8 cellular contexts compared by ENCODE assay signal in genomic region chr10:73590881-73591577, GRCh38. TPM values are rescaled to one million over a fixed set of nuclear protein-coding genes. Genes with fewer than 3 reads are reported as not detected.
DNase-seq lines count a peak whose midpoint lies in the region; ATAC-seq, FAIRE-seq and TF ChIP-seq lines count a peak whose summit lies in the region.

USP54 (minus strand) TSS chr10:73591342; CDS start chr10:73575658, 15,684 bp downstream.

- H3K27ac Mint-ChIP-seq in activated B cell treated with CpG ODN at 0.5 μM for 24 hours, result peak within 1 kb of the TSS; percentile 47
- H3K27ac Mint-ChIP-seq in natural killer cell treated with Interleukin-12 subunit alpha and Interleukin-12 subunit beta and Interleukin-15 and Interleukin-18, amount 100 ng/mL, for 72 hours, result peak within 1 kb of the TSS; percentile 22 to 93

- POLR2A ChIA-PET in AG04450 (lab: Yijun Ruan, JAX), result interaction anchor here (0.7 kb wide), 1 partner anchor 1317 kb away, joined by 3 read pairs; no protein-coding TSS in a partner anchor
- POLR2A ChIA-PET in activated B cell treated with CpG ODN at 0.5 μM for 24 hours (lab: Charles Lee), result no interaction called here

- TF ChIP-seq POLR2A in H54 (IDR thresholded peaks at IDR 0.05; ENCODE audit: low read depth, low read length), result no peak

- H3K27me3 Mint-ChIP-seq in activated B cell treated with CpG ODN at 0.5 μM for 24 hours, result no peaks in the 10 kb centered on the region
- H3K27me3 Mint-ChIP-seq in natural killer cell treated with Interleukin-12 subunit alpha and Interleukin-12 subunit beta and Interleukin-15 and Interleukin-18, amount 100 ng/mL, for 72 hours, result no peaks in the 10 kb centered on the region

- FAIRE-seq in H54 (lab: Jason Lieb, UNC), result peak; percentile 100

- TF ChIP-seq CTCF in AG04450 (IDR thresholded peaks at IDR 0.05; ENCODE audit: low read depth, low read length), result no peak
- no peak for TF ChIP-seq CTCF in activated B cell treated with CpG ODN at 0.5 μM for 24 hours (IDR thresholded peaks at IDR 0.05)
- TF ChIP-seq CTCF in foreskin fibroblast (IDR thresholded peaks at IDR 0.05; ENCODE audit: low read depth, low read length), result no peak

- no peaks in the 10 kb centered on the region for H3K9me3 ChIP-seq in AG04450 (ENCODE audit: control insufficient read depth, insufficient read depth, low read length)

- H3K4me1 Mint-ChIP-seq in activated B cell treated with CpG ODN at 0.5 μM for 24 hours, result peaks cover 13% of the 10 kb centered on the region
- peaks cover 13 to 15% of the 10 kb centered on the region in 2 donors for H3K4me1 Mint-ChIP-seq in natural killer cell treated with Interleukin-12 subunit alpha and Interleukin-12 subunit beta and Interleukin-15 and Interleukin-18, amount 100 ng/mL, for 72 hours (ENCODE audit: low read depth in 2 of 2)

- no peak within 1 kb of the TSS for H3K4me3 ChIP-seq in AG04450 (ENCODE audit: low read depth, low read length)
- peak within 1 kb of the TSS in 1 of 2 donors; percentile 1 for H3K4me3 ChIP-seq in foreskin fibroblast (ENCODE audit: low read depth in 1 of 2, low read length in 2 of 2)

- no peak for DNase-seq in AG04450 (ENCODE audit: low read depth, low spot score)
- peak; percentile 60 for DNase-seq in H54 (ENCODE audit: insufficient read length, low spot score)
- no peak for DNase-seq in activated B cell treated with CpG ODN at 0.5 μM for 24 hours
- peak; percentile 45 to 67 for DNase-seq in foreskin fibroblast
- DNase-seq in natural killer cell treated with Interleukin-12 subunit alpha and Interleukin-12 subunit beta and Interleukin-15 and Interleukin-18, amount 100 ng/mL, for 72 hours (ENCODE audit: low spot score), result no peak
- DNase-seq in NCI-H1105 treated with DMSO at 0.1 percent for 48 hours (lab: John Stamatoyannopoulos, UW), result no peak

- ATAC-seq in activated B cell treated with CpG ODN at 0.5 μM for 24 hours (ENCODE audit: low read depth) (no peak), GM21786 (IDR thresholded peaks at IDR 0.05; ENCODE audit: unreplicated experiment) (no peak), GM18498 (IDR thresholded peaks at IDR 0.05; ENCODE audit: unreplicated experiment) (no peak)
- peak; percentile 73 to 78 for ATAC-seq in natural killer cell treated with Interleukin-12 subunit alpha and Interleukin-12 subunit beta and Interleukin-15 and Interleukin-18, amount 100 ng/mL, for 72 hours

- CTCF ChIA-PET in AG04450 (lab: Charles Lee), result interaction anchor here (0.7 to 1.0 kb wide), 2 partner anchors 53 to 54 kb away, joined by 3 to 5 read pairs; no protein-coding TSS in a partner anchor
- CTCF ChIA-PET in activated B cell treated with CpG ODN at 0.5 μM for 24 hours (lab: Charles Lee), result interaction anchor here (0.6 kb wide), 1 partner anchor 53 kb away, joined by 3 read pairs; no protein-coding TSS in a partner anchor

- H3K27ac ChIP-seq in AG04450 (ENCODE audit: low read depth, low read length), result peak within 1 kb of the TSS; percentile 39

- no peaks in the 10 kb centered on the region for H3K36me3 Mint-ChIP-seq in activated B cell treated with CpG ODN at 0.5 μM for 24 hours (ENCODE audit: low read depth)
- no peaks in the 10 kb centered on the region for H3K36me3 Mint-ChIP-seq in natural killer cell treated with Interleukin-12 subunit alpha and Interleukin-12 subunit beta and Interleukin-15 and Interleukin-18, amount 100 ng/mL, for 72 hours

- peak within 1 kb of the TSS; percentile 61 for H3K4me3 Mint-ChIP-seq in activated B cell treated with CpG ODN at 0.5 μM for 24 hours
- peak within 1 kb of the TSS; percentile 74 for H3K4me3 Mint-ChIP-seq in natural killer cell treated with Interleukin-12 subunit alpha and Interleukin-12 subunit beta and Interleukin-15 and Interleukin-18, amount 100 ng/mL, for 72 hours

- no peaks in the 10 kb centered on the region for H3K9me3 Mint-ChIP-seq in activated B cell treated with CpG ODN at 0.5 μM for 24 hours
- no peaks in the 10 kb centered on the region for H3K9me3 Mint-ChIP-seq in natural killer cell treated with Interleukin-12 subunit alpha and Interleukin-12 subunit beta and Interleukin-15 and Interleukin-18, amount 100 ng/mL, for 72 hours

- intact Hi-C loops in activated B cell treated with CpG ODN at 0.5 μM for 24 hours (cut with micrococcal nuclease), result no loop called here

- no peaks in the 10 kb centered on the region for H3K27me3 ChIP-seq in AG04450 (ENCODE audit: control insufficient read depth, insufficient read depth, low read length)

RNA-seq across cellular contexts. Expression of gene USP54, which starts in this region (rescaled TPM):
- 8.6 and 11.2 TPM in 2 replicates for polyA plus RNA-seq in AG04450 (2011; rRNA removed)
- 13.6 and 16.1 TPM in 2 replicates for polyA minus RNA-seq in AG04450 (2011; rRNA and poly(A)+ RNA removed)
- total RNA-seq in activated B cell treated with CpG ODN at 0.5 μM for 24 hours, result 9.0 and 10.8 TPM in 2 replicates
- total RNA-seq in natural killer cell treated with Interleukin-12 subunit alpha and Interleukin-12 subunit beta and Interleukin-15 and Interleukin-18, amount 100 ng/mL, for 72 hours, result 10 to 100 TPM in 1 of 2 donors, 1 to 10 TPM in 1; 9.3 to 18.1 TPM

Comparison
In these comparisons a context has a peak if more than half of its experiments do, and no peak if none do; other contexts are left out.
1. DNase-seq: peak in H54 (single experiment) and foreskin fibroblast (2 of 2); none in AG04450 (single experiment), activated B cell treated with CpG ODN at 0.5 μM for 24 hours (single experiment), natural killer cell treated with Interleukin-12 subunit alpha and Interleukin-12 subunit beta and Interleukin-15 and Interleukin-18, amount 100 ng/mL, for 72 hours (single experiment) and NCI-H1105 treated with DMSO at 0.1 percent for 48 hours (single experiment).
2. ATAC-seq: peak in natural killer cell treated with Interleukin-12 subunit alpha and Interleukin-12 subunit beta and Interleukin-15 and Interleukin-18, amount 100 ng/mL, for 72 hours (2 of 2); none in activated B cell treated with CpG ODN at 0.5 μM for 24 hours (single experiment), GM21786 (single experiment) and GM18498 (single experiment).